In the genomic region with DNA sequence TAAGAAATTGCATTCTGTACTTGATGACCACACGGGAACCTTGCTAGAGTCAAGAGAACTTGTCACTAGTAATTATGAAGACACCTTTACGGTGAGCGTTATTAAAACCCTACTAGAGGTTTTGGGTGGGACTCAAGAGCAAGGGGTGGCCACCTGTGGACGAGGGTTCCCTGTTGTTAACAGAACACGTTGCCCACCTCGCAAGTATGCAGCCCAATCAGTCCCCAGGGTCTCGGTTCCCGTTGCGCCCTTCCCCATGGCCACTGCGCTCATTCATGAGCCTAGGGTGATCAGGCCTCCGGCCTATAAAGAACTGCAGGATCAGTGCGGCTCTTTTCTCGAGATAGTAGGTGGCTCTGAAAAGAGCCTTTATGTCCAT, we compare ENCODE assay signal across 7 cellular contexts. TPM values are rescaled to one million over a fixed set of nuclear protein-coding genes. Genes with fewer than 3 reads are reported as not detected.
DNase-seq lines count a peak whose midpoint lies in the region; ATAC-seq and TF ChIP-seq lines count a peak whose summit lies in the region.

No MANE protein-coding gene starts in this region.

- H3K4me1 Mint-ChIP-seq in activated B cell treated with CpG ODN at 0.5 μM for 24 hours, result peaks cover 25% of the 10 kb centered on the region

- DNase-seq in activated B cell treated with CpG ODN at 0.5 μM for 24 hours (no peak), left ventricle myocardium inferior (no peak), spleen (no peak), AML-193 (lab: John Stamatoyannopoulos, UW) (no peak)
- DNase-seq in activated CD4-positive, alpha-beta T cell treated with anti-CD3 and anti-CD28 coated beads, Interleukin-2, amount 50 U/mL, for 1 hour, result no peak

- intact Hi-C loops in activated B cell treated with CpG ODN at 0.5 μM for 24 hours (cut with micrococcal nuclease) (loop anchor here (1.0 to 2.0 kb wide), 3 partner anchors 8 to 50 kb away; no protein-coding TSS in a partner anchor), left ventricle myocardium inferior (cut with micrococcal nuclease) (no loop called here), spleen (cut with DNase I; ENCODE audit: low total_unique reads) (no loop called here)

- H3K27ac ChIP-seq in left ventricle myocardium inferior (replicated peaks) (peak overlapping the region; percentile 96), spleen (peak overlapping the region; percentile 81 to 95 (median 90))

- no peaks in the 10 kb centered on the region for H3K36me3 ChIP-seq in left ventricle myocardium inferior
- peaks cover 0 to 6% (median 0%) of the 10 kb centered on the region in 6 donors for H3K36me3 ChIP-seq in spleen

- H3K4me3 ChIP-seq in left ventricle myocardium inferior (peak overlapping the region; percentile 72), spleen (peak overlapping the region; percentile 41 to 85 (median 52))

- ATAC-seq in GM19023 (IDR thresholded peaks at IDR 0.05; ENCODE audit: unreplicated experiment), result peak; percentile 4
- ATAC-seq in HG02840 (IDR thresholded peaks at IDR 0.05; ENCODE audit: low FRiP score, unreplicated experiment), result peak; percentile 3
- peak; percentile 1 for ATAC-seq in activated B cell treated with CpG ODN at 0.5 μM for 24 hours (ENCODE audit: low read depth)

- TF ChIP-seq CTCF in activated B cell treated with CpG ODN at 0.5 μM for 24 hours (IDR thresholded peaks at IDR 0.05) (no peak), left ventricle myocardium inferior (IDR thresholded peaks at IDR 0.05; ENCODE audit: borderline replicate concordance) (no peak), spleen (IDR thresholded peaks at IDR 0.05 in 8 of 11, conservative IDR thresholded peaks at IDR 0.05 in 3 of 11) (no peak)

- H3K9me3 ChIP-seq in left ventricle myocardium inferior (replicated peaks), result no peaks in the 10 kb centered on the region
- no peaks in the 10 kb centered on the region for H3K9me3 ChIP-seq in spleen

- H3K4me1 ChIP-seq in left ventricle myocardium inferior (peaks cover 57% of the 10 kb centered on the region), spleen (peaks cover 13 to 62% (median 41%) of the 10 kb centered on the region in 6 donors)

- peak overlapping the region; percentile 89 for H3K27ac Mint-ChIP-seq in activated B cell treated with CpG ODN at 0.5 μM for 24 hours

- H3K36me3 Mint-ChIP-seq in activated B cell treated with CpG ODN at 0.5 μM for 24 hours (ENCODE audit: low read depth), result no peaks in the 10 kb centered on the region

- WGBS in spleen, 5 donors, result 1 to 7% (median 5%) methylated on average over 11 to 13 of the region's 13 CpGs

- POLR2A ChIA-PET in activated B cell treated with CpG ODN at 0.5 μM for 24 hours (lab: Charles Lee), result interaction anchor here (0.5 to 2.5 kb wide), 6 partner anchors 30 to 292 kb away, joined by 4 to 23 read pairs (median 6); partner anchors contain the start of genes IBA57, RNF187 and TRIM11

- TF ChIP-seq POLR2A in spleen (IDR thresholded peaks at IDR 0.05), result no peak

- H3K27me3 ChIP-seq in left ventricle myocardium inferior (ENCODE audit: low read depth) (peaks cover 40% of the 10 kb centered on the region), spleen (replicated peaks in 1 of 7) (peaks cover 0 to 54% (median 0%) of the 10 kb centered on the region in 7 donors)

- CTCF ChIA-PET in activated B cell treated with CpG ODN at 0.5 μM for 24 hours (lab: Charles Lee), result interaction anchor here (1.6 kb wide), 1 partner anchor 8 kb away, joined by 3 read pairs; no protein-coding TSS in a partner anchor

- peak overlapping the region; percentile 89 for H3K4me3 Mint-ChIP-seq in activated B cell treated with CpG ODN at 0.5 μM for 24 hours

- no peaks in the 10 kb centered on the region for H3K9me3 Mint-ChIP-seq in activated B cell treated with CpG ODN at 0.5 μM for 24 hours

- H3K27me3 Mint-ChIP-seq in activated B cell treated with CpG ODN at 0.5 μM for 24 hours, result peaks cover 20% of the 10 kb centered on the region

RNA-seq across cellular contexts. Expression of gene RNF187, which starts 30.2 kb away (rescaled TPM):
- total RNA-seq in activated B cell treated with CpG ODN at 0.5 μM for 24 hours (64.0 and 73.0 TPM in 2 replicates), left ventricle myocardium inferior (79.5 TPM), spleen (100 to 1,000 TPM in 2 of 7 donors, 10 to 100 TPM in 5; 38.9 to 118 (median 83.8) TPM)
- polyA plus RNA-seq in spleen, result 10 to 100 TPM; 21.4 to 44.9 (median 30.7) TPM

RNA-seq across cellular contexts. Expression of gene TRIM17, which starts 40.3 kb away (rescaled TPM):
- not detected in 2 replicates for total RNA-seq in activated B cell treated with CpG ODN at 0.5 μM for 24 hours
- 0.36 TPM for total RNA-seq in left ventricle myocardium inferior
- total RNA-seq in spleen, result 1 to 10 TPM; 3.5 to 7.1 (median 5.4) TPM
- 1 to 10 TPM in 1 of 3 donors, under 1 TPM in 2; 0.36 to 4.0 (median 0.96) TPM for polyA plus RNA-seq in spleen

RNA-seq across cellular contexts. Expression of gene TRIM11, which starts 50.4 kb away (rescaled TPM):
- total RNA-seq in activated B cell treated with CpG ODN at 0.5 μM for 24 hours, result 39.5 and 41.5 TPM in 2 replicates
- total RNA-seq in left ventricle myocardium inferior, result 6.2 TPM
- total RNA-seq in spleen, result 10 to 100 TPM; 33.4 to 49.4 (median 39.8) TPM
- polyA plus RNA-seq in spleen, result 10 to 100 TPM; 14.1 to 26.8 (median 20.7) TPM
